ENCODE assay signal across 15 cellular contexts in the genomic region with DNA sequence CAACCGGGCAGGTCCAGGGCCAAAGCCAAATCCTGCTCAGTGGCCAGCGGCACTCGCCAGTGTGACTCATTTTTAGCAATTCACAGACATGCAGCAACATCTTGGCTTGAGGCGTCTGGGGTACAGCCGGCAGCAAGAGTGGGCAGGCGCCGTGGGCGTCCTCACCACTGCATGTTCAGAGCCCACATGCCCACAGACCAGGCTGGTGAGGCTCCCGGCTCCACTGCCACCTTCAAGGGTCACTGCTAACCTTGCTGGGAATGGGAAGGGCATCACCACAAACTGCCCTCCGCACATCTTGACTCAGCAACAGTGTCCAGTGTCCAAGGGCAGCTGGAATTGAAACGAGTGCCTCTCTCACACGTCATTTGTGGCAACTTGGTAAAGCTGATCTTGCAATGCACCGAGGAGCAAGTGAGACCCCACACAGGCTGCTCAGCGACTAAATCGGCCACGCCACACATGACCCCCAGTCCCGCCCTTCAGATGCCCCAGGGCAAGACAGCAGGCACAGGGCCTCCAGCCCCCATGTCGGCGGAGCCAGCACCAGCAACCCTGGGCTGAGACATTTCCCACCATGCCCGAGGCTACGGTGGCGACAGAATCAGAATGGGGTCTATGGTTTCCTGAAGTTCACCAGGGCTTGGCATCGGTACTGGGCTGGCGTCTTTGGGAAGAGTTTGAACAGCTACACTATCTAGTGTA.
A peak's percentile ranks its signal among the peaks of the same experiment; 100 is the strongest.
DNase-seq lines count a peak whose midpoint lies in the region; ATAC-seq and TF ChIP-seq lines count a peak whose summit lies in the region.
"Had no signal": no experiment of that assay in that cellular context is flagged by ENCODE, and none has a peak within 500 bp of the region (broad histone marks: within the 10 kb centered on the region; RNA-seq: fewer than 3 reads in every experiment).

No MANE protein-coding gene starts in this region.

- H3K4me2 ChIP-seq in parathyroid adenoma (ENCODE audit: low read length): no peak overlapping the region
- H3K4me2 ChIP-seq: BLaER1, neural progenitor cell had no signal

- H3K27me3 Mint-ChIP-seq in endodermal cell (ENCODE audit: insufficient read depth): no peaks in the 10 kb centered on the region
- H3K27me3 Mint-ChIP-seq in effector memory CD8-positive, alpha-beta T cell: peaks cover 11 to 17% of the 10 kb centered on the region in 2 donors
- H3K27me3 Mint-ChIP-seq: activated CD4-positive, alpha-beta T cell treated with anti-CD3 and anti-CD28 coated beads for 36 hours; stimulated activated naive CD8-positive, alpha-beta T cell treated with anti-CD3 and anti-CD28 coated beads, Interleukin-15, amount 100 ng/mL, for 72 hours had no signal

- H3K36me3 ChIP-seq in endodermal cell (ENCODE audit: control insufficient read depth, insufficient read depth, low read length) (peaks cover 39% of the 10 kb centered on the region), parathyroid adenoma (ENCODE audit: control insufficient read depth, insufficient read depth, low read length) (no peaks in the 10 kb centered on the region)
- H3K36me3 ChIP-seq: BLaER1, lower lobe of right lung, neural progenitor cell had no signal

- no peaks in the 10 kb centered on the region for H3K9me3 Mint-ChIP-seq in endodermal cell
- H3K9me3 Mint-ChIP-seq in effector memory CD8-positive, alpha-beta T cell: no peaks in the 10 kb centered on the region
- H3K9me3 Mint-ChIP-seq: neural progenitor cell; stimulated activated naive CD8-positive, alpha-beta T cell treated with anti-CD3 and anti-CD28 coated beads, Interleukin-15, amount 100 ng/mL, for 72 hours had no signal

- H3K9me3 ChIP-seq in endodermal cell (ENCODE audit: control insufficient read depth, low read length): no peaks in the 10 kb centered on the region
- H3K9me3 ChIP-seq in parathyroid adenoma (ENCODE audit: control insufficient read depth, low read length): no peaks in the 10 kb centered on the region
- H3K9me3 ChIP-seq: BLaER1, lower lobe of right lung had no signal

- H3K4me1 Mint-ChIP-seq in endodermal cell: peaks cover 50% of the 10 kb centered on the region
- peaks cover 0 to 14% of the 10 kb centered on the region in 2 donors for H3K4me1 Mint-ChIP-seq in effector memory CD8-positive, alpha-beta T cell (ENCODE audit: low read depth in 2 of 2)
- H3K4me1 Mint-ChIP-seq: activated CD4-positive, alpha-beta T cell treated with anti-CD3 and anti-CD28 coated beads for 36 hours; stimulated activated naive CD8-positive, alpha-beta T cell treated with anti-CD3 and anti-CD28 coated beads, Interleukin-15, amount 100 ng/mL, for 72 hours had no signal

- H2AFZ ChIP-seq in parathyroid adenoma: no peak overlapping the region
- H2AFZ ChIP-seq: neural progenitor cell had no signal

- no peak overlapping the region for H3K4me3 Mint-ChIP-seq in endodermal cell
- H3K4me3 Mint-ChIP-seq in effector memory CD8-positive, alpha-beta T cell: no peak overlapping the region
- H3K4me3 Mint-ChIP-seq: activated CD4-positive, alpha-beta T cell treated with anti-CD3 and anti-CD28 coated beads for 36 hours; neural progenitor cell; stimulated activated naive CD8-positive, alpha-beta T cell treated with anti-CD3 and anti-CD28 coated beads, Interleukin-15, amount 100 ng/mL, for 72 hours had no signal

- DNase-seq in ELR (ENCODE audit: low read depth): peak; percentile 16
- DNase-seq in RPMI7951 (ENCODE audit: low read depth): peak; percentile 60
- peak; percentile 40 for DNase-seq in endodermal cell
- no peak for DNase-seq in HK-2 (ENCODE audit: unreplicated experiment)
- DNase-seq in NCI-H510A (lab: John Stamatoyannopoulos, UW): no peak
- no peak for DNase-seq in effector memory CD8-positive, alpha-beta T cell
- DNase-seq: activated CD4-positive, alpha-beta T cell treated with anti-CD3 and anti-CD28 coated beads for 36 hours; activated T-cell treated with anti-CD3 and anti-CD28 coated beads, Interleukin-2, amount 50 U/mL, for 48 hours; lower lobe of right lung; Right ventricle myocardium superior; stimulated activated naive CD8-positive, alpha-beta T cell treated with anti-CD3 and anti-CD28 coated beads, Interleukin-15, amount 100 ng/mL, for 72 hours had no signal

- no peak for ATAC-seq in HG03460 (IDR thresholded peaks at IDR 0.05; ENCODE audit: unreplicated experiment)
- ATAC-seq in effector memory CD8-positive, alpha-beta T cell (replicated peaks): no peak
- ATAC-seq: activated CD4-positive, alpha-beta T cell treated with anti-CD3 and anti-CD28 coated beads for 36 hours; lower lobe of right lung; stimulated activated naive CD8-positive, alpha-beta T cell treated with anti-CD3 and anti-CD28 coated beads, Interleukin-15, amount 100 ng/mL, for 72 hours had no signal

- H3K27ac ChIP-seq in endodermal cell (ENCODE audit: low read depth, low read length): no peak overlapping the region
- peak overlapping the region; percentile 47 for H3K27ac ChIP-seq in parathyroid adenoma
- H3K27ac ChIP-seq: BLaER1, lower lobe of right lung, neural progenitor cell had no signal

- peak overlapping the region; percentile 80 for H3K27ac Mint-ChIP-seq in endodermal cell
- H3K27ac Mint-ChIP-seq in effector memory CD8-positive, alpha-beta T cell: no peak overlapping the region
- H3K27ac Mint-ChIP-seq: activated CD4-positive, alpha-beta T cell treated with anti-CD3 and anti-CD28 coated beads for 36 hours; stimulated activated naive CD8-positive, alpha-beta T cell treated with anti-CD3 and anti-CD28 coated beads, Interleukin-15, amount 100 ng/mL, for 72 hours had no signal

- H3K27me3 ChIP-seq in endodermal cell (ENCODE audit: control insufficient read depth, insufficient read depth, low read length, poor library complexity, severe bottlenecking) (no peaks in the 10 kb centered on the region), parathyroid adenoma (ENCODE audit: control insufficient read depth, insufficient read depth, low read length) (no peaks in the 10 kb centered on the region)
- H3K27me3 ChIP-seq: BLaER1, neural progenitor cell had no signal

- H3K9ac ChIP-seq in endodermal cell (ENCODE audit: extremely low read depth, low read length, poor library complexity, severe bottlenecking) (no peak overlapping the region), parathyroid adenoma (no peak overlapping the region)
- H3K9ac ChIP-seq: BLaER1, neural progenitor cell had no signal

- H3K4me1 ChIP-seq in endodermal cell (ENCODE audit: control insufficient read depth, insufficient read depth, low read length) (peaks cover 20% of the 10 kb centered on the region), parathyroid adenoma (peaks cover 12% of the 10 kb centered on the region)
- H3K4me1 ChIP-seq: lower lobe of right lung had no signal

- H3K79me2 ChIP-seq in parathyroid adenoma: no peaks in the 10 kb centered on the region

- 97 to 98% methylated on average over 20 to 24 of the region's 24 CpGs for WGBS in endodermal cell (ENCODE audit: insufficient coverage in 1 of 2, insufficient read length in 1 of 2), 2 experiments

- H3K4me3 ChIP-seq in endodermal cell (ENCODE audit: low read length) (no peak overlapping the region), parathyroid adenoma (ENCODE audit: low read depth, low read length) (no peak overlapping the region)
- H3K4me3 ChIP-seq: BLaER1, lower lobe of right lung, neural progenitor cell had no signal

- TF ChIP-seq CTCF in endodermal cell (conservative IDR thresholded peaks at IDR 0.05) (no peak), parathyroid adenoma (IDR thresholded peaks at IDR 0.05) (no peak)

- peaks cover 27% of the 10 kb centered on the region for H3K36me3 Mint-ChIP-seq in endodermal cell (ENCODE audit: low read depth)
- H3K36me3 Mint-ChIP-seq in effector memory CD8-positive, alpha-beta T cell (ENCODE audit: insufficient read depth): no peaks in the 10 kb centered on the region

Comparison
In these comparisons a context has a peak if more than half of its experiments do, and no peak if none do; other contexts are left out.
1. DNase-seq: peak in ELR (single experiment), RPMI7951 (single experiment) and endodermal cell (single experiment); none in HK-2 (single experiment), NCI-H510A (single experiment) and effector memory CD8-positive, alpha-beta T cell (0 of 3).